Comparison of ENCODE assay signal across 8 cellular contexts in the genomic region with DNA sequence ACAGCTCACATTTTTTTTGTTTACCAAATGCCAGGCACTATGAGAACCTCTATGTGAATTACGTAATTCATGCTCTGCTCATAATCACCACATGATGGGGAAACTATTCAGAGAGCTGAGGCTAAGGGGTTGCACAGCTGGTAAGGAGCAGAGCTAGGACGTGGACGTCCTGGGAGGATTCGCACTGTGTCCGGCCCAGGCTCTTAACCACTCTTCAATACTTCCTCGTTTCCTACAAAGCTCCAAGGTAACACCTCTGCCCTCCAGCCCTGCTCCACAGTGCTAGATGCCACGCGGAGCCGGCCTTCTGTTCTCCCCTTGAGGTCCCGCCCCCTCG. TPM values are rescaled to one million over a fixed set of nuclear protein-coding genes. Genes with fewer than 3 reads are reported as not detected.
DNase-seq lines count a peak whose midpoint lies in the region; ATAC-seq and TF ChIP-seq lines count a peak whose summit lies in the region.

No MANE protein-coding gene starts in this region.

- no peaks in the 10 kb centered on the region for H3K9me2 ChIP-seq in neural cell (ENCODE audit: insufficient read depth, low read length)

- H3K27ac ChIP-seq in colonic mucosa (peak overlapping the region; percentile 65), neural cell (ENCODE audit: low read length) (no peak overlapping the region)

- no peaks in the 10 kb centered on the region for H3K79me2 ChIP-seq in neural cell (replicated peaks; ENCODE audit: insufficient read depth, low read length)

- H3K9me3 ChIP-seq in colonic mucosa, result no peaks in the 10 kb centered on the region
- no peaks in the 10 kb centered on the region for H3K9me3 ChIP-seq in neural cell (ENCODE audit: low read length)

- no peak for TF ChIP-seq RAD21 in neural cell (conservative IDR thresholded peaks at IDR 0.05)

- TF ChIP-seq CTCF in CD14-positive monocyte (IDR thresholded peaks at IDR 0.05), result no peak
- TF ChIP-seq CTCF in colonic mucosa (IDR thresholded peaks at IDR 0.05), result no peak
- no peak for TF ChIP-seq CTCF in neural cell (IDR thresholded peaks at IDR 0.05; ENCODE audit: poor library complexity, severe bottlenecking)

- DNase-seq in CD14-positive monocyte (ENCODE audit: low spot score) (no peak), LHCN-M2 (ENCODE audit: low read depth) (peak; percentile 68), colonic mucosa (no peak), epidermal melanocyte (ENCODE audit: insufficient read length, low spot score) (no peak), KG1 (lab: John Stamatoyannopoulos, UW) (no peak)

- H3K4me3 ChIP-seq in colonic mucosa, result peak overlapping the region; percentile 22
- H3K4me3 ChIP-seq in neural cell (ENCODE audit: low read length), result peak overlapping the region; percentile 61

- H4K20me1 ChIP-seq in neural cell (ENCODE audit: insufficient read depth), result no peaks in the 10 kb centered on the region

- no peaks in the 10 kb centered on the region for H3K27me3 Mint-ChIP-seq in CD14-positive monocyte (ENCODE audit: low read depth in 3 of 3)

- H3K36me3 ChIP-seq in colonic mucosa, result no peaks in the 10 kb centered on the region
- no peaks in the 10 kb centered on the region for H3K36me3 ChIP-seq in neural cell (ENCODE audit: insufficient read depth, low read length)

- H3K4me2 ChIP-seq in neural cell (ENCODE audit: low read length), result no peak overlapping the region

- no peaks in the 10 kb centered on the region for H3K27me3 ChIP-seq in colonic mucosa
- no peaks in the 10 kb centered on the region for H3K27me3 ChIP-seq in neural cell (ENCODE audit: insufficient read depth, low read depth, low read length)

- H2AFZ ChIP-seq in neural cell (ENCODE audit: low read depth, low read length), result no peak overlapping the region

- peaks cover 3% of the 10 kb centered on the region for H3F3A ChIP-seq in neural cell (ENCODE audit: insufficient read depth, low read length, poor library complexity, severe bottlenecking)

- peak overlapping the region; percentile 93 to 97 (median 95) for H3K27ac Mint-ChIP-seq in CD14-positive monocyte

- no peak for TF ChIP-seq EP300 in neural cell (conservative IDR thresholded peaks at IDR 0.05; ENCODE audit: poor library complexity, severe bottlenecking)

- ATAC-seq in HG03045 (IDR thresholded peaks at IDR 0.05; ENCODE audit: unreplicated experiment) (no peak), HG03378 (IDR thresholded peaks at IDR 0.05; ENCODE audit: unreplicated experiment) (no peak)

- H3K9ac ChIP-seq in colonic mucosa (ENCODE audit: low read depth in 2 of 2, low read length in 2 of 2) (peak overlapping the region in 1 of 2 donors; percentile 66), neural cell (ENCODE audit: low read length) (peak overlapping the region; percentile 23)

- peaks cover 9% of the 10 kb centered on the region for H3K4me1 ChIP-seq in colonic mucosa

- intact Hi-C loops in CD14-positive monocyte (cut with micrococcal nuclease) (no loop called here), colonic mucosa (cut with DNase I) (loop anchor here (5.0 kb wide), 1 partner anchor 69 kb away; no protein-coding TSS in a partner anchor)

- peaks cover 26% of the 10 kb centered on the region for H3K4me1 Mint-ChIP-seq in CD14-positive monocyte

- peaks cover 46 to 66% of the 10 kb centered on the region in 2 donors for H3K36me3 Mint-ChIP-seq in CD14-positive monocyte

- peak overlapping the region; percentile 70 to 83 for H3K4me3 Mint-ChIP-seq in CD14-positive monocyte

- H3K9me3 Mint-ChIP-seq in CD14-positive monocyte, result no peaks in the 10 kb centered on the region

TF ChIP-seq in neural cell, 6 proteins besides CTCF, POLR2A, EP300 and RAD21:
- TF ChIP-seq EZH2 (IDR thresholded peaks at IDR 0.05; ENCODE audit: borderline replicate concordance, insufficient read depth, low read length, poor library complexity, severe bottlenecking), result no peak
- TF ChIP-seq POLR2AphosphoS5 (IDR thresholded peaks at IDR 0.05), result no peak
- TF ChIP-seq, protein P1, sequence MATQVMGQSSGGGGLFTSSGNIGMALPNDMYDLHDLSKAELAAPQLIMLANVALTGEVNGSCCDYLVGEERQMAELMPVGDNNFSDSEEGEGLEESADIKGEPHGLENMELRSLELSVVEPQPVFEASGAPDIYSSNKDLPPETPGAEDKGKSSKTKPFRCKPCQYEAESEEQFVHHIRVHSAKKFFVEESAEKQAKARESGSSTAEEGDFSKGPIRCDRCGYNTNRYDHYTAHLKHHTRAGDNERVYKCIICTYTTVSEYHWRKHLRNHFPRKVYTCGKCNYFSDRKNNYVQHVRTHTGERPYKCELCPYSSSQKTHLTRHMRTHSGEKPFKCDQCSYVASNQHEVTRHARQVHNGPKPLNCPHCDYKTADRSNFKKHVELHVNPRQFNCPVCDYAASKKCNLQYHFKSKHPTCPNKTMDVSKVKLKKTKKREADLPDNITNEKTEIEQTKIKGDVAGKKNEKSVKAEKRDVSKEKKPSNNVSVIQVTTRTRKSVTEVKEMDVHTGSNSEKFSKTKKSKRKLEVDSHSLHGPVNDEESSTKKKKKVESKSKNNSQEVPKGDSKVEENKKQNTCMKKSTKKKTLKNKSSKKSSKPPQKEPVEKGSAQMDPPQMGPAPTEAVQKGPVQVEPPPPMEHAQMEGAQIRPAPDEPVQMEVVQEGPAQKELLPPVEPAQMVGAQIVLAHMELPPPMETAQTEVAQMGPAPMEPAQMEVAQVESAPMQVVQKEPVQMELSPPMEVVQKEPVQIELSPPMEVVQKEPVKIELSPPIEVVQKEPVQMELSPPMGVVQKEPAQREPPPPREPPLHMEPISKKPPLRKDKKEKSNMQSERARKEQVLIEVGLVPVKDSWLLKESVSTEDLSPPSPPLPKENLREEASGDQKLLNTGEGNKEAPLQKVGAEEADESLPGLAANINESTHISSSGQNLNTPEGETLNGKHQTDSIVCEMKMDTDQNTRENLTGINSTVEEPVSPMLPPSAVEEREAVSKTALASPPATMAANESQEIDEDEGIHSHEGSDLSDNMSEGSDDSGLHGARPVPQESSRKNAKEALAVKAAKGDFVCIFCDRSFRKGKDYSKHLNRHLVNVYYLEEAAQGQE (IDR thresholded peaks at IDR 0.05; ENCODE audit: borderline replicate concordance), result no peak
TF ChIP-seq in neural cell: peak in this region for 0.

RNA-seq across cellular contexts. Expression of gene PHF19, which starts 8.7 kb away (rescaled TPM):
- polyA plus RNA-seq in CD14-positive monocyte, result 10 to 100 TPM; 12.6 to 12.7 TPM
- 77.5 and 79.1 TPM in 2 replicates for total RNA-seq in LHCN-M2 (2014; rRNA removed)
- polyA plus RNA-seq in LHCN-M2 (2012), result 82.9 TPM
- 10 to 100 TPM; 23.8 to 50.3 TPM for total RNA-seq in colonic mucosa
- 3.0 and 4.9 TPM in 2 replicates for polyA plus RNA-seq in neural cell
- polyA minus RNA-seq in neural cell, result 1.9 and 4.6 TPM in 2 replicates

RNA-seq across cellular contexts. Expression of gene PSMD5, which starts 25.6 kb away (rescaled TPM):
- 10 to 100 TPM; 10.7 to 20.9 TPM for polyA plus RNA-seq in CD14-positive monocyte
- 26.9 and 29.0 TPM in 2 replicates for total RNA-seq in LHCN-M2 (2014; rRNA removed)
- 16.0 TPM for polyA plus RNA-seq in LHCN-M2 (2012)
- total RNA-seq in colonic mucosa, result 10 to 100 TPM; 33.2 to 60.2 TPM
- 11.1 and 11.7 TPM in 2 replicates for polyA plus RNA-seq in neural cell
- polyA minus RNA-seq in neural cell, result 15.3 and 16.7 TPM in 2 replicates

RNA-seq across cellular contexts. Expression of gene TRAF1, which starts 58.3 kb away (rescaled TPM):
- polyA plus RNA-seq in CD14-positive monocyte, result under 1 TPM; 0.15 to 0.74 TPM
- total RNA-seq in LHCN-M2 (2014; rRNA removed), result 0.90 and 0.98 TPM in 2 replicates
- polyA plus RNA-seq in LHCN-M2 (2012), result 1.2 TPM
- 1 to 10 TPM; 1.5 to 3.1 TPM for total RNA-seq in colonic mucosa
- polyA plus RNA-seq in neural cell, result 0.42 and 0.89 TPM in 2 replicates
- 0.35 and 0.49 TPM in 2 replicates for polyA minus RNA-seq in neural cell
